Comparison of ENCODE assay signal across 17 cellular contexts in the genomic region with DNA sequence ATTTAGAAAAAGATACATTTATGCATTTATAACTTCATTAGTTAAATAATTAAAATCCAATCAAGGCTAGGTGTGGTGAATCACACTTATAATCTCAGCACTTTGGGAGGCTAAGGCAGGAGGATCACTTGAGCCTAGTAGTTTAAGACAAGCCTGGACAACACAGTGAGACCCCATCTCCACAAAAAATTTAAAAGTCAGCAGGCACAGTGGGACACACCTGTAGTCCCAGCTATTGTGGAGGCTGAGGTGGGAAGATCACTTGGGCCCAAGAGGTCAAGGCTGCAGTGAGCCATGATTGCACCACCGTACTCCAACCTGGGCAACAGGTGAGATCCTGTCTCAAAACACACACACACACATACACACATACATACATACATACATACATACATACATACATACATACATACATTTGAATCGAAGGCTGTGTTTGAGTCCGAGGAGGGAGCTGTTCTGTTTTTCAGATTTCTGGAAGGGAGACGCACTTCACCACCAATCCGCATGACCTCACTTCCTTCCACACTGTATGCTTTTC. TPM values are rescaled to one million over a fixed set of nuclear protein-coding genes. Genes with fewer than 3 reads are reported as not detected.
DNase-seq lines count a peak whose midpoint lies in the region; ATAC-seq, FAIRE-seq and TF ChIP-seq lines count a peak whose summit lies in the region.
"Had no signal": no experiment of that assay in that cellular context is flagged by ENCODE, and none has a peak within 500 bp of the region (broad histone marks: within the 10 kb centered on the region; RNA-seq: fewer than 3 reads in every experiment).

No MANE protein-coding gene starts in this region.

- H3K4me3 ChIP-seq in BE2C (ENCODE audit: low read depth, low read length) (no peak overlapping the region), A673 (ENCODE audit: low read depth, low read length, poor library complexity, severe bottlenecking) (no peak overlapping the region)
- H3K4me3 ChIP-seq: HAP-1 had no signal

- H3K36me3 ChIP-seq in BE2C = peaks cover 28% of the 10 kb centered on the region
- no peaks in the 10 kb centered on the region for H3K36me3 ChIP-seq in A673 (ENCODE audit: insufficient read depth, low read length, poor library complexity, severe bottlenecking)

- no peak overlapping the region for H3K27ac ChIP-seq in A673 (ENCODE audit: low read depth, low read length, poor library complexity, severe bottlenecking)
- H3K27ac ChIP-seq: C4-2B had no signal

- DNase-seq in natural killer cell (no peak), GM12891 (ENCODE audit: insufficient read length, low spot score) (no peak), BE2C (no peak), A673 (ENCODE audit: low spot score) (no peak), left lobe of liver (ENCODE audit: low spot score) (no peak), head of caudate nucleus (no peak)
- DNase-seq in natural killer cell treated with Interleukin-12 subunit alpha and Interleukin-12 subunit beta and Interleukin-15 and Interleukin-18, amount 100 ng/mL, for 72 hours (ENCODE audit: low spot score) = no peak
- no peak for DNase-seq in effector memory CD8-positive, alpha-beta T cell
- DNase-seq: DMS153, GF-D8, HFFc6 had no signal

- peaks cover 56 to 67% of the 10 kb centered on the region in 2 donors for H3K4me1 Mint-ChIP-seq in natural killer cell
- peaks cover 34 to 65% of the 10 kb centered on the region in 2 donors for H3K4me1 Mint-ChIP-seq in natural killer cell treated with Interleukin-12 subunit alpha and Interleukin-12 subunit beta and Interleukin-15 and Interleukin-18, amount 100 ng/mL, for 72 hours (ENCODE audit: low read depth in 2 of 2)
- H3K4me1 Mint-ChIP-seq in effector memory CD8-positive, alpha-beta T cell (ENCODE audit: low read depth in 2 of 2) = peaks cover 37 to 41% of the 10 kb centered on the region in 2 donors

- intact Hi-C loops in natural killer cell (cut with micrococcal nuclease) = no loop called here
- intact Hi-C loops in A673 (cut with micrococcal nuclease; ENCODE audit: unreplicated experiment) = no loop called here
- intact Hi-C loops in head of caudate nucleus (cut with DNase I) = no loop called here

- peak overlapping the region; percentile 71 to 85 for H3K27ac Mint-ChIP-seq in natural killer cell
- no peak overlapping the region for H3K27ac Mint-ChIP-seq in natural killer cell treated with Interleukin-12 subunit alpha and Interleukin-12 subunit beta and Interleukin-15 and Interleukin-18, amount 100 ng/mL, for 72 hours
- H3K27ac Mint-ChIP-seq in effector memory CD8-positive, alpha-beta T cell = peak overlapping the region; percentile 62 to 77
- H3K27ac Mint-ChIP-seq: B cell, HFFc6 had no signal

- H3K9me3 ChIP-seq in BE2C (no peaks in the 10 kb centered on the region), A673 (ENCODE audit: low read depth, low read length, poor library complexity, severe bottlenecking) (no peaks in the 10 kb centered on the region)
- H3K9me3 ChIP-seq: HAP-1 had no signal

- no peak overlapping the region for H3K4me3 Mint-ChIP-seq in natural killer cell
- H3K4me3 Mint-ChIP-seq in natural killer cell treated with Interleukin-12 subunit alpha and Interleukin-12 subunit beta and Interleukin-15 and Interleukin-18, amount 100 ng/mL, for 72 hours = no peak overlapping the region
- H3K4me3 Mint-ChIP-seq in effector memory CD8-positive, alpha-beta T cell = no peak overlapping the region
- H3K4me3 Mint-ChIP-seq: B cell, HFFc6 had no signal

- ATAC-seq in natural killer cell = no peak
- ATAC-seq in natural killer cell treated with Interleukin-12 subunit alpha and Interleukin-12 subunit beta and Interleukin-15 and Interleukin-18, amount 100 ng/mL, for 72 hours = no peak
- ATAC-seq in effector memory CD8-positive, alpha-beta T cell (replicated peaks) = no peak
- ATAC-seq in left lobe of liver = no peak
- ATAC-seq: HepG2 had no signal

- H3K27me3 Mint-ChIP-seq in natural killer cell (ENCODE audit: low read depth in 2 of 2) = no peaks in the 10 kb centered on the region
- no peaks in the 10 kb centered on the region for H3K27me3 Mint-ChIP-seq in natural killer cell treated with Interleukin-12 subunit alpha and Interleukin-12 subunit beta and Interleukin-15 and Interleukin-18, amount 100 ng/mL, for 72 hours
- no peaks in the 10 kb centered on the region for H3K27me3 Mint-ChIP-seq in effector memory CD8-positive, alpha-beta T cell
- H3K27me3 Mint-ChIP-seq: B cell had no signal

- FAIRE-seq in GM12891 (lab: Jason Lieb, UNC) = peak; percentile 5
- FAIRE-seq: H1, HepG2, HTR-8/SVneo had no signal

- TF ChIP-seq CTCF in natural killer cell (IDR thresholded peaks at IDR 0.05) (no peak), BE2C (IDR thresholded peaks at IDR 0.05; ENCODE audit: low read depth, low read length) (no peak), A673 (conservative IDR thresholded peaks at IDR 0.05; ENCODE audit: low read depth, low read length) (no peak)

- CTCF ChIA-PET in A673 (lab: Charles Lee) = no interaction called here

- H3K36me3 Mint-ChIP-seq in natural killer cell = peaks cover 8% of the 10 kb centered on the region
- H3K36me3 Mint-ChIP-seq in natural killer cell treated with Interleukin-12 subunit alpha and Interleukin-12 subunit beta and Interleukin-15 and Interleukin-18, amount 100 ng/mL, for 72 hours = peaks cover 17% of the 10 kb centered on the region
- H3K36me3 Mint-ChIP-seq in effector memory CD8-positive, alpha-beta T cell (ENCODE audit: insufficient read depth) = peaks cover 31% of the 10 kb centered on the region

- no peak for TF ChIP-seq POLR2A in GM12891 (IDR thresholded peaks at IDR 0.05; ENCODE audit: low read depth, low read length)

- no TSS peak for BruUV-seq in A673 (replicated peaks; lab: Mats Ljungman, UMichigan)

- H3K4me1 ChIP-seq in BE2C (no peaks in the 10 kb centered on the region), A673 (ENCODE audit: insufficient read depth, low read length, poor library complexity, severe bottlenecking) (no peaks in the 10 kb centered on the region)
- H3K4me1 ChIP-seq: HAP-1 had no signal

- no peaks in the 10 kb centered on the region for H3K9me3 Mint-ChIP-seq in natural killer cell
- no peaks in the 10 kb centered on the region for H3K9me3 Mint-ChIP-seq in natural killer cell treated with Interleukin-12 subunit alpha and Interleukin-12 subunit beta and Interleukin-15 and Interleukin-18, amount 100 ng/mL, for 72 hours
- H3K9me3 Mint-ChIP-seq in effector memory CD8-positive, alpha-beta T cell = no peaks in the 10 kb centered on the region

- POLR2A ChIA-PET in A673 (lab: Charles Lee; ENCODE audit: low non-redundant PET) = no interaction called here

- H3K27me3 ChIP-seq in BE2C (no peaks in the 10 kb centered on the region), A673 (replicated peaks; ENCODE audit: insufficient read depth, low read depth, low read length, poor library complexity) (no peaks in the 10 kb centered on the region)

TF ChIP-seq in GM12891, 5 proteins besides CTCF, POLR2A, EP300 and RAD21:
- TF ChIP-seq TAF1 (IDR thresholded peaks at IDR 0.05; ENCODE audit: low read depth, low read length) = no peak
- no peak for TF ChIP-seq POLR2AphosphoS5 (IDR thresholded peaks at IDR 0.05; ENCODE audit: low read depth, low read length)
- TF ChIP-seq PAX5 (IDR thresholded peaks at IDR 0.05; ENCODE audit: insufficient read depth, low read length, severe bottlenecking) = no peak
- TF ChIP-seq SPI1 (IDR thresholded peaks at IDR 0.05; ENCODE audit: low read depth, low read length) = no peak
- no peak for TF ChIP-seq POU2F2 (IDR thresholded peaks at IDR 0.05; ENCODE audit: low read depth, low read length)

RNA-seq across cellular contexts. Expression of gene SFMBT2, which starts 30.1 kb away (rescaled TPM):
- 10 to 100 TPM; 50.4 to 70.4 (median 52.2) TPM for total RNA-seq in natural killer cell
- total RNA-seq in natural killer cell treated with Interleukin-12 subunit alpha and Interleukin-12 subunit beta and Interleukin-15 and Interleukin-18, amount 100 ng/mL, for 72 hours = 100 to 1,000 TPM in 1 of 2 donors, 10 to 100 TPM in 1; 94.9 to 101 TPM
- 9.5 TPM for polyA plus RNA-seq in GM12891 (2012; ENCODE audit: low read depth, missing spikeins)
- polyA plus RNA-seq in BE2C (2012; ENCODE audit: insufficient read depth, insufficient read length, low read depth) = 14.7 TPM
- 8.2 and 11.8 TPM in 2 replicates for total RNA-seq in A673 (2021)
- 1.1 TPM for total RNA-seq in left lobe of liver

Comparison
In these comparisons a context has a peak if more than half of its experiments do, and no peak if none do; other contexts are left out.
1. H3K27ac Mint-ChIP-seq: peak in natural killer cell (2 of 2) and effector memory CD8-positive, alpha-beta T cell (2 of 2); none in natural killer cell treated with Interleukin-12 subunit alpha and Interleukin-12 subunit beta and Interleukin-15 and Interleukin-18, amount 100 ng/mL, for 72 hours (0 of 2).